22 cellular contexts compared by ENCODE assay signal in genomic region chr19:13076320-13076719, GRCh38. TPM values are rescaled to one million over a fixed set of nuclear protein-coding genes. Genes with fewer than 3 reads are reported as not detected.
DNase-seq lines count a peak whose midpoint lies in the region; TF ChIP-seq lines count a peak whose summit lies in the region.
"Had no signal": no experiment of that assay in that cellular context is flagged by ENCODE, and none has a peak within 500 bp of the region (broad histone marks: within the 10 kb centered on the region; RNA-seq: fewer than 3 reads in every experiment).

No MANE protein-coding gene starts in this region.

- H3K27ac ChIP-seq in HEK293 (ENCODE audit: extremely low read depth, low read depth, low read length) (no peak overlapping the region), mesenchymal stem cell (ENCODE audit: low read length, poor library complexity, severe bottlenecking) (no peak overlapping the region), temporal lobe (ENCODE audit: low read depth, low read length) (peak overlapping the region; percentile 95), spleen (no peak overlapping the region)
- H3K27ac ChIP-seq: pancreas had no signal

- no peak overlapping the region for H2BK5ac ChIP-seq in mesenchymal stem cell (ENCODE audit: low read depth, low read length, poor library complexity, severe bottlenecking)

- TF ChIP-seq CTCF in HEK293 (tag by site-specific recombination; IDR thresholded peaks at IDR 0.05) = no peak
- TF ChIP-seq CTCF in brain (conservative IDR thresholded peaks at IDR 0.05) = no peak
- TF ChIP-seq CTCF in spleen (IDR thresholded peaks at IDR 0.05 in 8 of 11, conservative IDR thresholded peaks at IDR 0.05 in 3 of 11) = no peak

- peaks cover 0 to 75% of the 10 kb centered on the region in 2 experiments for H3K27me3 ChIP-seq in mesenchymal stem cell (ENCODE audit: control insufficient read depth in 1 of 2, insufficient read depth in 1 of 2, low read length in 2 of 2)
- H3K27me3 ChIP-seq in spleen (replicated peaks in 1 of 7) = no peaks in the 10 kb centered on the region
- H3K27me3 ChIP-seq: pancreas had no signal

- no peak overlapping the region for H4K91ac ChIP-seq in mesenchymal stem cell (ENCODE audit: low read length)

- CTCF ChIA-PET in HEK293 (lab: Yijun Ruan, JAX) = interaction anchor here (0.7 to 7.3 kb wide), 3 partner anchors 14 to 117 kb away, joined by 3 to 57 read pairs (median 33); no protein-coding TSS in a partner anchor

- TF ChIP-seq POLR2A in spleen (IDR thresholded peaks at IDR 0.05) = no peak

- H3K9me3 Mint-ChIP-seq in brain = no peaks in the 10 kb centered on the region
- H3K9me3 Mint-ChIP-seq: activated CD4-positive, alpha-beta memory T cell treated with anti-CD3 and anti-CD28 coated beads for 36 hours; activated naive CD4-positive, alpha-beta T cell treated with anti-CD3 and anti-CD28 coated beads, Interleukin-2, amount 10 ng/mL, durations not matched to agents 7 days and 5 days; IgD-negative memory B cell; type B pancreatic cell had no signal

- H3K4me3 Mint-ChIP-seq in brain = no peak overlapping the region
- H3K4me3 Mint-ChIP-seq: activated CD4-positive, alpha-beta memory T cell treated with anti-CD3 and anti-CD28 coated beads for 36 hours; activated naive CD4-positive, alpha-beta T cell treated with anti-CD3 and anti-CD28 coated beads, Interleukin-2, amount 10 ng/mL, durations not matched to agents 7 days and 5 days; IgD-negative memory B cell; naive thymus-derived CD4-positive, alpha-beta T cell; type B pancreatic cell had no signal

- POLR2A ChIA-PET in HEK293 (lab: Yijun Ruan, JAX) = no interaction called here

- H3K4ac ChIP-seq in mesenchymal stem cell (ENCODE audit: low read depth in 1 of 2, low read length in 2 of 2) = no peak overlapping the region

- H3K36me3 Mint-ChIP-seq in brain = no peaks in the 10 kb centered on the region
- H3K36me3 Mint-ChIP-seq: activated CD4-positive, alpha-beta memory T cell treated with anti-CD3 and anti-CD28 coated beads for 36 hours; activated naive CD4-positive, alpha-beta T cell treated with anti-CD3 and anti-CD28 coated beads, Interleukin-2, amount 10 ng/mL, durations not matched to agents 7 days and 5 days; IgD-negative memory B cell; type B pancreatic cell had no signal

- H3K27ac Mint-ChIP-seq in brain = peak overlapping the region; percentile 13 to 98 (median 76)
- H3K27ac Mint-ChIP-seq: activated CD4-positive, alpha-beta memory T cell treated with anti-CD3 and anti-CD28 coated beads for 36 hours; activated naive CD4-positive, alpha-beta T cell treated with anti-CD3 and anti-CD28 coated beads, Interleukin-2, amount 10 ng/mL, durations not matched to agents 7 days and 5 days; naive thymus-derived CD4-positive, alpha-beta T cell; type B pancreatic cell had no signal

- no peak overlapping the region for H3K4me2 ChIP-seq in mesenchymal stem cell (ENCODE audit: low read length, poor library complexity, severe bottlenecking)
- H3K4me2 ChIP-seq: smooth muscle cell had no signal

- H3K9me3 ChIP-seq in HEK293 (ENCODE audit: control insufficient read depth, insufficient read depth, low read depth, low read length) (no peaks in the 10 kb centered on the region), mesenchymal stem cell (ENCODE audit: control insufficient read depth, low read length) (no peaks in the 10 kb centered on the region), spleen (no peaks in the 10 kb centered on the region)
- H3K9me3 ChIP-seq: pancreas had no signal

- no peak overlapping the region for H3K4me3 ChIP-seq in HEK293 (ENCODE audit: low read depth, low read length)
- H3K4me3 ChIP-seq in mesenchymal stem cell (ENCODE audit: insufficient read depth in 1 of 2, low read depth in 1 of 2, low read length in 2 of 2) = no peak overlapping the region
- no peak overlapping the region for H3K4me3 ChIP-seq in spleen
- H3K4me3 ChIP-seq: pancreas, smooth muscle cell had no signal

- H3K23ac ChIP-seq in mesenchymal stem cell (ENCODE audit: low read length in 2 of 2) = no peak overlapping the region

- 85% methylated on average over 8 of the region's 8 CpGs for WGBS in mesenchymal stem cell
- WGBS in spleen, 5 donors = 73 to 92% (median 88%) methylated on average over 6 to 8 of the region's 8 CpGs

- H2BK120ac ChIP-seq in mesenchymal stem cell (ENCODE audit: low read depth, low read length) = no peak overlapping the region

- H3K4me1 ChIP-seq in HEK293 (ENCODE audit: control insufficient read depth, insufficient read depth, low read length) = peaks cover 14% of the 10 kb centered on the region
- peaks cover 21% of the 10 kb centered on the region for H3K4me1 ChIP-seq in mesenchymal stem cell (ENCODE audit: control insufficient read depth, insufficient read depth, low read depth, low read length)
- H3K4me1 ChIP-seq in spleen = peaks cover 0 to 12% (median 3%) of the 10 kb centered on the region in 6 donors

- peaks cover 79% of the 10 kb centered on the region for H3K4me1 Mint-ChIP-seq in brain
- H3K4me1 Mint-ChIP-seq: activated naive CD4-positive, alpha-beta T cell treated with anti-CD3 and anti-CD28 coated beads, Interleukin-2, amount 10 ng/mL, durations not matched to agents 7 days and 5 days had no signal

- H3K18ac ChIP-seq in mesenchymal stem cell (ENCODE audit: low read depth in 1 of 2, low read length in 2 of 2) = no peak overlapping the region

- H3K36me3 ChIP-seq in HEK293 (ENCODE audit: control insufficient read depth in 2 of 2, insufficient read depth in 1 of 2, low read length in 2 of 2) (no peaks in the 10 kb centered on the region; a peak in 1 of 3 replicates), mesenchymal stem cell (ENCODE audit: control insufficient read depth in 1 of 2, insufficient read depth in 2 of 2, low read depth in 1 of 2, low read length in 2 of 2) (peaks cover 5 to 77% of the 10 kb centered on the region in 2 experiments), spleen (peaks cover 0 to 46% (median 0%) of the 10 kb centered on the region in 6 donors)

- H3K14ac ChIP-seq in mesenchymal stem cell (ENCODE audit: low read length in 2 of 2) = peak overlapping the region in 1 of 2 experiments; percentile 55

- no peaks in the 10 kb centered on the region for H3K79me1 ChIP-seq in mesenchymal stem cell (replicated peaks; ENCODE audit: low read length, poor library complexity, severe bottlenecking)

- no peak overlapping the region for H2BK15ac ChIP-seq in mesenchymal stem cell (ENCODE audit: low read depth, poor library complexity, severe bottlenecking)

- no peak for DNase-seq in mesenchymal stem cell
- no peak for DNase-seq in OCI-M1 (lab: John Stamatoyannopoulos, UW)
- no peak for DNase-seq in NCI-H2196 treated with DMSO at 0.1 percent for 48 hours (lab: John Stamatoyannopoulos, UW; ENCODE audit: unreplicated experiment)
- no peak for DNase-seq in spleen
- DNase-seq: activated CD4-positive, alpha-beta memory T cell treated with anti-CD3 and anti-CD28 coated beads for 36 hours; activated naive CD4-positive, alpha-beta T cell treated with anti-CD3 and anti-CD28 coated beads, Interleukin-2, amount 10 ng/mL, durations not matched to agents 7 days and 5 days; activated T-cell treated with anti-CD3 and anti-CD28 coated beads, Interleukin-2, amount 50 U/mL, for 1 hour; COR-L47; cortex of kidney; H7; naive thymus-derived CD4-positive, alpha-beta T cell; NCI-H1694; NCI-H446; pancreas; RPMI8226; T-helper 1 cell had no signal

- peak overlapping the region; percentile 45 for H3K9ac ChIP-seq in mesenchymal stem cell (ENCODE audit: low read length)

- H4K8ac ChIP-seq in mesenchymal stem cell (ENCODE audit: low read length) = peak overlapping the region; percentile 7

- intact Hi-C loops in spleen (cut with DNase I; ENCODE audit: low total_unique reads) = no loop called here

- H2AK5ac ChIP-seq in mesenchymal stem cell (ENCODE audit: low read length, severe bottlenecking) = no peak overlapping the region

- H3K27me3 Mint-ChIP-seq in brain = peaks cover 21% of the 10 kb centered on the region
- H3K27me3 Mint-ChIP-seq: activated CD4-positive, alpha-beta memory T cell treated with anti-CD3 and anti-CD28 coated beads for 36 hours; naive thymus-derived CD4-positive, alpha-beta T cell had no signal

- H2BK12ac ChIP-seq in mesenchymal stem cell (ENCODE audit: low read length in 2 of 2) = no peak overlapping the region

- no peak overlapping the region for H2AFZ ChIP-seq in mesenchymal stem cell (ENCODE audit: low read depth, low read length)

TF ChIP-seq in HEK293, 187 proteins besides CTCF, POLR2A, EP300 and RAD21 (continues in another document):
- no peak for TF ChIP-seq AEBP2 (tag by site-specific recombination; IDR thresholded peaks at IDR 0.05; ENCODE audit: borderline replicate concordance)

RNA-seq across cellular contexts. Expression of gene LYL1, which starts 26.3 kb away (rescaled TPM):
- polyA plus RNA-seq in brain (ENCODE audit: insufficient read depth, low read depth, low replicate concordance) = 2.3 TPM
- 0.68 TPM for polyA plus RNA-seq in mesenchymal stem cell (2013, experiment 1 of 2)
- polyA plus RNA-seq in mesenchymal stem cell (2013, experiment 2 of 2) = 0.79 TPM
- total RNA-seq in temporal lobe = 1.2 TPM
- 10 to 100 TPM; 35.5 to 69.4 (median 50.0) TPM for total RNA-seq in spleen
- 10 to 100 TPM; 63.7 to 86.9 (median 68.0) TPM for polyA plus RNA-seq in spleen

RNA-seq across cellular contexts. Expression of gene TRMT1, which starts 40.2 kb away (rescaled TPM):
- polyA plus RNA-seq in brain (ENCODE audit: insufficient read depth, low read depth, low replicate concordance) = 25.9 TPM
- 20.0 TPM for polyA plus RNA-seq in mesenchymal stem cell (2013, experiment 1 of 2)
- 16.9 TPM for polyA plus RNA-seq in mesenchymal stem cell (2013, experiment 2 of 2)
- total RNA-seq in temporal lobe = 14.3 TPM
- total RNA-seq in spleen = 10 to 100 TPM; 27.7 to 72.8 (median 37.5) TPM
- polyA plus RNA-seq in spleen = 100 to 1,000 TPM in 2 of 3 donors, 10 to 100 TPM in 1; 76.2 to 109 (median 107) TPM

RNA-seq across cellular contexts. Expression of gene NACC1, which starts 41.7 kb away (rescaled TPM):
- polyA plus RNA-seq in brain (ENCODE audit: insufficient read depth, low read depth, low replicate concordance) (42.2 TPM), spleen (10 to 100 TPM in 1 of 3 donors, 1 to 10 TPM in 2; 5.5 to 32.8 (median 7.1) TPM)
- 82.1 TPM for polyA plus RNA-seq in mesenchymal stem cell (2013, experiment 1 of 2)
- polyA plus RNA-seq in mesenchymal stem cell (2013, experiment 2 of 2) = 85.0 TPM
- total RNA-seq in temporal lobe (11.6 TPM), spleen (10 to 100 TPM; 22.0 to 47.0 (median 37.7) TPM)

Comparison
In these comparisons a context has a peak if more than half of its experiments do, and no peak if none do; other contexts are left out.
1. RNA of gene LYL1, which starts 26.3 kb away (total RNA-seq): 35.5 to 69.4 TPM in spleen; 1.2 TPM in temporal lobe (single experiment); every median in the first group is over 10 times any median in the second.